ENCODE assay signal across 23 cellular contexts in genomic region chr18:38872342-38872741, GRCh38.
"Had no signal": no experiment of that assay in that cellular context is flagged by ENCODE, and none has a peak within 500 bp of the region (broad histone marks: within the 10 kb centered on the region; RNA-seq: fewer than 3 reads in every experiment).

No MANE protein-coding gene starts in this region.

- ATAC-seq: effector memory CD8-positive, alpha-beta T cell; esophagus mucosa; gastrocnemius medialis; heart right ventricle; left colon; left lobe of liver; left ventricle myocardium superior; lower lobe of right lung; mucosa of descending colon; naive thymus-derived CD8-positive, alpha-beta T cell had no signal

- H3K27me3 ChIP-seq: colonic mucosa, esophagus squamous epithelium, gastrocnemius medialis, heart right ventricle had no signal

- DNase-seq: colonic mucosa; cortex of kidney; effector CD8-positive, alpha-beta T cell; effector memory CD8-positive, alpha-beta T cell; endodermal cell; esophagus squamous epithelium; foreskin fibroblast; foreskin melanocyte; gastrocnemius medialis; glutamatergic neuron; head of caudate nucleus; heart right ventricle; hippocampal formation; left colon; left ventricle myocardium superior; lower lobe of right lung; mesenchymal stem cell; mucosa of descending colon; naive B cell; naive thymus-derived CD8-positive, alpha-beta T cell had no signal

- H3K36me3 ChIP-seq: colonic mucosa, esophagus squamous epithelium, gastrocnemius medialis, heart right ventricle, lower lobe of right lung had no signal

- H3K4me1 ChIP-seq: colonic mucosa, esophagus squamous epithelium, gastrocnemius medialis, heart right ventricle, lower lobe of right lung had no signal

- H3K27ac ChIP-seq: colonic mucosa, epithelial cell of prostate, esophagus squamous epithelium, gastrocnemius medialis, heart right ventricle, lower lobe of right lung had no signal

- H3K9me3 ChIP-seq: colonic mucosa, esophagus squamous epithelium, gastrocnemius medialis, heart right ventricle, lower lobe of right lung had no signal

- H3K4me3 ChIP-seq: colonic mucosa, esophagus squamous epithelium, gastrocnemius medialis, heart right ventricle, lower lobe of right lung, mucosa of descending colon had no signal
